2 cellular contexts compared by ENCODE assay signal in genomic region chr14:55074662-55075061, GRCh38.
TF ChIP-seq lines count a peak whose summit lies in the region.

No MANE protein-coding gene starts in this region.

TF ChIP-seq in GM12891, 5 proteins besides CTCF, POLR2A, EP300 and RAD21 (continued from another document):
- TF ChIP-seq TAF1 (IDR thresholded peaks at IDR 0.05; ENCODE audit: low read depth, low read length) (no peak), POU2F2 (IDR thresholded peaks at IDR 0.05; ENCODE audit: low read depth, low read length) (0 out of 2 replicates have a peak, but pooled peaks have one; percentile 14)

TF ChIP-seq in endothelial cell of umbilical vein, 7 proteins besides CTCF, POLR2A, EP300 and RAD21 (continued from another document):
- TF ChIP-seq JUN (IDR thresholded peaks at IDR 0.05; ENCODE audit: borderline replicate concordance, insufficient read depth, insufficient read length, low read depth) (no peak), MAX (IDR thresholded peaks at IDR 0.05; ENCODE audit: insufficient read depth, insufficient read length) (no peak), EZH2 (IDR thresholded peaks at IDR 0.05; ENCODE audit: borderline replicate concordance, low read depth, low read length, severe bottlenecking) (no peak), MYC (IDR thresholded peaks at IDR 0.05; ENCODE audit: low read depth, low read length) (no peak)
